2 cellular contexts compared by ENCODE assay signal in genomic region chr7:1015631-1016121, GRCh38.
A peak's percentile ranks its signal among the peaks of the same experiment; 100 is the strongest.
TF ChIP-seq lines count a peak whose summit lies in the region.

No MANE protein-coding gene starts in this region.

TF ChIP-seq in GM12891, 5 proteins besides CTCF, POLR2A, EP300 and RAD21:
- no peak for TF ChIP-seq TAF1 (IDR thresholded peaks at IDR 0.05; ENCODE audit: low read depth, low read length)
- TF ChIP-seq PAX5 (IDR thresholded peaks at IDR 0.05; ENCODE audit: insufficient read depth, low read length, severe bottlenecking) = no peak
- no peak for TF ChIP-seq SPI1 (IDR thresholded peaks at IDR 0.05; ENCODE audit: low read depth, low read length)
- no peak for TF ChIP-seq POU2F2 (IDR thresholded peaks at IDR 0.05; ENCODE audit: low read depth, low read length)
- no peak for TF ChIP-seq POLR2AphosphoS5 (IDR thresholded peaks at IDR 0.05; ENCODE audit: low read depth, low read length)

TF ChIP-seq in GM12878, 131 proteins besides CTCF, POLR2A, EP300 and RAD21:
- TF ChIP-seq NR2F1 (conservative IDR thresholded peaks at IDR 0.05) = 0 out of 2 replicates have a peak, but pooled peaks have one; percentile 26
- TF ChIP-seq ESRRA (IDR thresholded peaks at IDR 0.05; ENCODE audit: low read length) = no peak
- no peak for TF ChIP-seq JUND (IDR thresholded peaks at IDR 0.05; ENCODE audit: low read depth, low read length)
- no peak for TF ChIP-seq CEBPZ (IDR thresholded peaks at IDR 0.05; ENCODE audit: low read depth, low read length)
- TF ChIP-seq PBX3 (IDR thresholded peaks at IDR 0.05; ENCODE audit: insufficient replicate concordance, low read depth, low read length) = peak; percentile 53
- TF ChIP-seq, protein P1, sequence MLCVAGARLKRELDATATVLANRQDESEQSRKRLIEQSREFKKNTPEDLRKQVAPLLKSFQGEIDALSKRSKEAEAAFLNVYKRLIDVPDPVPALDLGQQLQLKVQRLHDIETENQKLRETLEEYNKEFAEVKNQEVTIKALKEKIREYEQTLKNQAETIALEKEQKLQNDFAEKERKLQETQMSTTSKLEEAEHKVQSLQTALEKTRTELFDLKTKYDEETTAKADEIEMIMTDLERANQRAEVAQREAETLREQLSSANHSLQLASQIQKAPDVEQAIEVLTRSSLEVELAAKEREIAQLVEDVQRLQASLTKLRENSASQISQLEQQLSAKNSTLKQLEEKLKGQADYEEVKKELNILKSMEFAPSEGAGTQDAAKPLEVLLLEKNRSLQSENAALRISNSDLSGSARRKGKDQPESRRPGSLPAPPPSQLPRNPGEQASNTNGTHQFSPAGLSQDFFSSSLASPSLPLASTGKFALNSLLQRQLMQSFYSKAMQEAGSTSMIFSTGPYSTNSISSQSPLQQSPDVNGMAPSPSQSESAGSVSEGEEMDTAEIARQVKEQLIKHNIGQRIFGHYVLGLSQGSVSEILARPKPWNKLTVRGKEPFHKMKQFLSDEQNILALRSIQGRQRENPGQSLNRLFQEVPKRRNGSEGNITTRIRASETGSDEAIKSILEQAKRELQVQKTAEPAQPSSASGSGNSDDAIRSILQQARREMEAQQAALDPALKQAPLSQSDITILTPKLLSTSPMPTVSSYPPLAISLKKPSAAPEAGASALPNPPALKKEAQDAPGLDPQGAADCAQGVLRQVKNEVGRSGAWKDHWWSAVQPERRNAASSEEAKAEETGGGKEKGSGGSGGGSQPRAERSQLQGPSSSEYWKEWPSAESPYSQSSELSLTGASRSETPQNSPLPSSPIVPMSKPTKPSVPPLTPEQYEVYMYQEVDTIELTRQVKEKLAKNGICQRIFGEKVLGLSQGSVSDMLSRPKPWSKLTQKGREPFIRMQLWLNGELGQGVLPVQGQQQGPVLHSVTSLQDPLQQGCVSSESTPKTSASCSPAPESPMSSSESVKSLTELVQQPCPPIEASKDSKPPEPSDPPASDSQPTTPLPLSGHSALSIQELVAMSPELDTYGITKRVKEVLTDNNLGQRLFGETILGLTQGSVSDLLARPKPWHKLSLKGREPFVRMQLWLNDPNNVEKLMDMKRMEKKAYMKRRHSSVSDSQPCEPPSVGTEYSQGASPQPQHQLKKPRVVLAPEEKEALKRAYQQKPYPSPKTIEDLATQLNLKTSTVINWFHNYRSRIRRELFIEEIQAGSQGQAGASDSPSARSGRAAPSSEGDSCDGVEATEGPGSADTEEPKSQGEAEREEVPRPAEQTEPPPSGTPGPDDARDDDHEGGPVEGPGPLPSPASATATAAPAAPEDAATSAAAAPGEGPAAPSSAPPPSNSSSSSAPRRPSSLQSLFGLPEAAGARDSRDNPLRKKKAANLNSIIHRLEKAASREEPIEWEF (IDR thresholded peaks at IDR 0.05; ENCODE audit: insufficient replicate concordance, low read depth, low read length) = no peak
- peak; percentile 97 for TF ChIP-seq BCL3 (IDR thresholded peaks at IDR 0.05; ENCODE audit: borderline replicate concordance, insufficient read depth, low read depth, low read length, poor library complexity, severe bottlenecking)
- TF ChIP-seq TARDBP (IDR thresholded peaks at IDR 0.05; ENCODE audit: borderline replicate concordance) = no peak
- no peak for TF ChIP-seq FOS (IDR thresholded peaks at IDR 0.05; ENCODE audit: borderline replicate concordance, extremely low read depth, insufficient read length)
TF ChIP-seq in GM12878: peak in this region for 3.
